In the genomic region with DNA sequence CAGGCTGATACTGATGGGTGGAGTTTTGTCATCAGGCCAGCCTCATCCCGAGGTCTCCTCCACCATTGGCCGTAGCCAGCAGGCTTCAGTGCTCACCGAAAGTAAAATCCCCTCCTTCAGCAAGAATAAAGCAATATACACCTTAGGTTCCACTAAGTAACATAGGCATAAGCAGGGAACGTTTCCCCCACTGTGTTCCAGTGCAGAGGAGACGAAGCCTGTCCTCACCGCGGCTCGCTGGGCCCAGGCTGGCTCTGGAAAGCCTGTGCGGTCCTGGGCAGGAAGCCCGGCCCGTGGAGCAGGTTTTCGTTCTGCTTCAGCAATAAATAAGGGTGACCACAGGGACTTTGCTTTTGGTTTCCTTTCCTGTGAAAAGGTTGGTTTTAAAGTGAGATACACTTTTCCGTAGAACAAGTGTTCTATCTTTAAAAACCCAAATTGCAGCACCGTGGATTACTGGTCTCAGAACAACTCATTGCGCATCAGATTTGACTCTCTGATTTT, we compare ENCODE assay signal across 1 cellular context.
TF ChIP-seq lines count a peak whose summit lies in the region.

No MANE protein-coding gene starts in this region.

TF ChIP-seq in GM12878, 131 proteins besides CTCF, POLR2A, EP300 and RAD21 (continued from another document):
- TF ChIP-seq IKZF1 (conservative IDR thresholded peaks at IDR 0.05) (peak; percentile 48; the same call in 1 of the 2 replicates), RCOR1 (conservative IDR thresholded peaks at IDR 0.05; ENCODE audit: low read depth, low read length) (no peak), EZH2 (IDR thresholded peaks at IDR 0.05; ENCODE audit: borderline replicate concordance, control insufficient read depth, low read depth, low read length) (no peak), DPF2 (IDR thresholded peaks at IDR 0.05) (0 out of 2 replicates have a peak, but pooled peaks have one; percentile 17), SMC3 (IDR thresholded peaks at IDR 0.05; ENCODE audit: borderline replicate concordance, low read length) (no peak), EED (IDR thresholded peaks at IDR 0.05; ENCODE audit: low read depth) (peak; percentile 71), RUNX3 (IDR thresholded peaks at IDR 0.05; ENCODE audit: low read length) (peak; percentile 89), RB1 (IDR thresholded peaks at IDR 0.05; ENCODE audit: borderline replicate concordance) (no peak), PAX5 (IDR thresholded peaks at IDR 0.05; ENCODE audit: borderline replicate concordance, low read depth, low read length) (peak; percentile 36; the same call in 1 of the 2 replicates), SPI1 (IDR thresholded peaks at IDR 0.05; ENCODE audit: borderline replicate concordance, insufficient read depth, low read depth, low read length) (no peak), FOXK2 (IDR thresholded peaks at IDR 0.05) (no peak), MXI1 (IDR thresholded peaks at IDR 0.05; ENCODE audit: low read depth, low read length) (no peak)
- TF ChIP-seq, protein P1, sequence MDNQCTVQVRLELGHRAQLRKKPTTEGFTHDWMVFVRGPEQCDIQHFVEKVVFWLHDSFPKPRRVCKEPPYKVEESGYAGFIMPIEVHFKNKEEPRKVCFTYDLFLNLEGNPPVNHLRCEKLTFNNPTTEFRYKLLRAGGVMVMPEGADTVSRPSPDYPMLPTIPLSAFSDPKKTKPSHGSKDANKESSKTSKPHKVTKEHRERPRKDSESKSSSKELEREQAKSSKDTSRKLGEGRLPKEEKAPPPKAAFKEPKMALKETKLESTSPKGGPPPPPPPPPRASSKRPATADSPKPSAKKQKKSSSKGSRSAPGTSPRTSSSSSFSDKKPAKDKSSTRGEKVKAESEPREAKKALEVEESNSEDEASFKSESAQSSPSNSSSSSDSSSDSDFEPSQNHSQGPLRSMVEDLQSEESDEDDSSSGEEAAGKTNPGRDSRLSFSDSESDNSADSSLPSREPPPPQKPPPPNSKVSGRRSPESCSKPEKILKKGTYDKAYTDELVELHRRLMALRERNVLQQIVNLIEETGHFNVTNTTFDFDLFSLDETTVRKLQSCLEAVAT (IDR thresholded peaks at IDR 0.05): no peak
- TF ChIP-seq, protein P2, sequence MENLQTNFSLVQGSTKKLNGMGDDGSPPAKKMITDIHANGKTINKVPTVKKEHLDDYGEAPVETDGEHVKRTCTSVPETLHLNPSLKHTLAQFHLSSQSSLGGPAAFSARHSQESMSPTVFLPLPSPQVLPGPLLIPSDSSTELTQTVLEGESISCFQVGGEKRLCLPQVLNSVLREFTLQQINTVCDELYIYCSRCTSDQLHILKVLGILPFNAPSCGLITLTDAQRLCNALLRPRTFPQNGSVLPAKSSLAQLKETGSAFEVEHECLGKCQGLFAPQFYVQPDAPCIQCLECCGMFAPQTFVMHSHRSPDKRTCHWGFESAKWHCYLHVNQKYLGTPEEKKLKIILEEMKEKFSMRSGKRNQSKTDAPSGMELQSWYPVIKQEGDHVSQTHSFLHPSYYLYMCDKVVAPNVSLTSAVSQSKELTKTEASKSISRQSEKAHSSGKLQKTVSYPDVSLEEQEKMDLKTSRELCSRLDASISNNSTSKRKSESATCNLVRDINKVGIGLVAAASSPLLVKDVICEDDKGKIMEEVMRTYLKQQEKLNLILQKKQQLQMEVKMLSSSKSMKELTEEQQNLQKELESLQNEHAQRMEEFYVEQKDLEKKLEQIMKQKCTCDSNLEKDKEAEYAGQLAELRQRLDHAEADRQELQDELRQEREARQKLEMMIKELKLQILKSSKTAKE (IDR thresholded peaks at IDR 0.05; ENCODE audit: low read depth, poor library complexity, severe bottlenecking): no peak
- TF ChIP-seq, protein P3, sequence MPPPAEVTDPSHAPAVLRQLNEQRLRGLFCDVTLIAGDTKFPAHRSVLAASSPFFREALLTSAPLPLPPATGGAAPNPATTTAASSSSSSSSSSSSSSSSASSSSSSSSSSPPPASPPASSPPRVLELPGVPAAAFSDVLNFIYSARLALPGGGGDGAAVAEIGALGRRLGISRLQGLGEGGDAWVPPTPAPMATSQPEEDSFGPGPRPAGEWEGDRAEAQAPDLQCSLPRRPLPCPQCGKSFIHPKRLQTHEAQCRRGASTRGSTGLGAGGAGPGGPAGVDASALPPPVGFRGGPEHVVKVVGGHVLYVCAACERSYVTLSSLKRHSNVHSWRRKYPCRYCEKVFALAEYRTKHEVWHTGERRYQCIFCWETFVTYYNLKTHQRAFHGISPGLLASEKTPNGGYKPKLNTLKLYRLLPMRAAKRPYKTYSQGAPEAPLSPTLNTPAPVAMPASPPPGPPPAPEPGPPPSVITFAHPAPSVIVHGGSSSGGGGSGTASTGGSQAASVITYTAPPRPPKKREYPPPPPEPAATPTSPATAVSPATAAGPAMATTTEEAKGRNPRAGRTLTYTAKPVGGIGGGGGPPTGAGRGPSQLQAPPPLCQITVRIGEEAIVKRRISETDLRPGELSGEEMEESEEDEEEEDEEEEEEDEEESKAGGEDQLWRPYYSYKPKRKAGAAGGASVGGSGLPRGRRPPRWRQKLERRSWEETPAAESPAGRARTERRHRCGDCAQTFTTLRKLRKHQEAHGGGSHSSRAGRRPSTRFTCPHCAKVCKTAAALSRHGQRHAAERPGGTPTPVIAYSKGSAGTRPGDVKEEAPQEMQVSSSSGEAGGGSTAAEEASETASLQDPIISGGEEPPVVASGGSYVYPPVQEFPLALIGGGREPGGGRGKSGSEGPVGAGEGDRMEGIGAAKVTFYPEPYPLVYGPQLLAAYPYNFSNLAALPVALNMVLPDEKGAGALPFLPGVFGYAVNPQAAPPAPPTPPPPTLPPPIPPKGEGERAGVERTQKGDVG (CRISPR knock-in tag; IDR thresholded peaks at IDR 0.05): no peak
- TF ChIP-seq, protein P4, sequence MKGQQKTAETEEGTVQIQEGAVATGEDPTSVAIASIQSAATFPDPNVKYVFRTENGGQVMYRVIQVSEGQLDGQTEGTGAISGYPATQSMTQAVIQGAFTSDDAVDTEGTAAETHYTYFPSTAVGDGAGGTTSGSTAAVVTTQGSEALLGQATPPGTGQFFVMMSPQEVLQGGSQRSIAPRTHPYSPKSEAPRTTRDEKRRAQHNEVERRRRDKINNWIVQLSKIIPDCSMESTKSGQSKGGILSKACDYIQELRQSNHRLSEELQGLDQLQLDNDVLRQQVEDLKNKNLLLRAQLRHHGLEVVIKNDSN (IDR thresholded peaks at IDR 0.05; ENCODE audit: borderline replicate concordance, extremely low read length, insufficient read depth, low read depth, low read length): no peak
- TF ChIP-seq, protein P5, sequence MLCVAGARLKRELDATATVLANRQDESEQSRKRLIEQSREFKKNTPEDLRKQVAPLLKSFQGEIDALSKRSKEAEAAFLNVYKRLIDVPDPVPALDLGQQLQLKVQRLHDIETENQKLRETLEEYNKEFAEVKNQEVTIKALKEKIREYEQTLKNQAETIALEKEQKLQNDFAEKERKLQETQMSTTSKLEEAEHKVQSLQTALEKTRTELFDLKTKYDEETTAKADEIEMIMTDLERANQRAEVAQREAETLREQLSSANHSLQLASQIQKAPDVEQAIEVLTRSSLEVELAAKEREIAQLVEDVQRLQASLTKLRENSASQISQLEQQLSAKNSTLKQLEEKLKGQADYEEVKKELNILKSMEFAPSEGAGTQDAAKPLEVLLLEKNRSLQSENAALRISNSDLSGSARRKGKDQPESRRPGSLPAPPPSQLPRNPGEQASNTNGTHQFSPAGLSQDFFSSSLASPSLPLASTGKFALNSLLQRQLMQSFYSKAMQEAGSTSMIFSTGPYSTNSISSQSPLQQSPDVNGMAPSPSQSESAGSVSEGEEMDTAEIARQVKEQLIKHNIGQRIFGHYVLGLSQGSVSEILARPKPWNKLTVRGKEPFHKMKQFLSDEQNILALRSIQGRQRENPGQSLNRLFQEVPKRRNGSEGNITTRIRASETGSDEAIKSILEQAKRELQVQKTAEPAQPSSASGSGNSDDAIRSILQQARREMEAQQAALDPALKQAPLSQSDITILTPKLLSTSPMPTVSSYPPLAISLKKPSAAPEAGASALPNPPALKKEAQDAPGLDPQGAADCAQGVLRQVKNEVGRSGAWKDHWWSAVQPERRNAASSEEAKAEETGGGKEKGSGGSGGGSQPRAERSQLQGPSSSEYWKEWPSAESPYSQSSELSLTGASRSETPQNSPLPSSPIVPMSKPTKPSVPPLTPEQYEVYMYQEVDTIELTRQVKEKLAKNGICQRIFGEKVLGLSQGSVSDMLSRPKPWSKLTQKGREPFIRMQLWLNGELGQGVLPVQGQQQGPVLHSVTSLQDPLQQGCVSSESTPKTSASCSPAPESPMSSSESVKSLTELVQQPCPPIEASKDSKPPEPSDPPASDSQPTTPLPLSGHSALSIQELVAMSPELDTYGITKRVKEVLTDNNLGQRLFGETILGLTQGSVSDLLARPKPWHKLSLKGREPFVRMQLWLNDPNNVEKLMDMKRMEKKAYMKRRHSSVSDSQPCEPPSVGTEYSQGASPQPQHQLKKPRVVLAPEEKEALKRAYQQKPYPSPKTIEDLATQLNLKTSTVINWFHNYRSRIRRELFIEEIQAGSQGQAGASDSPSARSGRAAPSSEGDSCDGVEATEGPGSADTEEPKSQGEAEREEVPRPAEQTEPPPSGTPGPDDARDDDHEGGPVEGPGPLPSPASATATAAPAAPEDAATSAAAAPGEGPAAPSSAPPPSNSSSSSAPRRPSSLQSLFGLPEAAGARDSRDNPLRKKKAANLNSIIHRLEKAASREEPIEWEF (IDR thresholded peaks at IDR 0.05; ENCODE audit: insufficient replicate concordance, low read depth, low read length): no peak
